Comparison of ENCODE assay signal across 1 cellular context in the genomic region with DNA sequence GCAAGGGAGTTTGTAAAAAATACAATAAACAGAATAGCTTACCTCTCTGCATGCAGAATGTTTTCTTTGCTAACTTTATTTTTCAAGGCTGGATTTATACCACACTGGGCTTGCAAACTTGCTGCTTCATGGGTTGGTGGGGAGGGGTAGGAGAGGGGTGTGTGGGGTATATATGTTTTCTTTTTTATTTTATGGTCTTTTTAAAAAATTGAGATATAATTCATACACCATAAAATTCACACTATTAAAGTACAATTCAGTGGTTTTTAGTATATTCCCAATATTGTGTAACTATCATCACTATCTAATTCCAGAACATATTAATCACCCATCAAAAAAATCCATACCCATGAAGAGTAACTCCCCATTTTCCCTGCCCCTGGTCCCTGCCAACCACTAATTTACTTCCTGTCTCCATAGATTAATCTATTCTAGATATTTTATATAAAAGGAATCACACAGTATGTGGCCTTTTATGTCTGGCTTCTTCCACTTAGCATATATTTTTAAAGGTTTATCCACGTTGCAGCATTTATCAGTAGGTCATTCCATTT.
TF ChIP-seq lines count a peak whose summit lies in the region.

No MANE protein-coding gene starts in this region.

TF ChIP-seq in HepG2, 621 proteins besides CTCF, POLR2A, EP300 and RAD21 (continued from another document):
- TF ChIP-seq HNRNPK (IDR thresholded peaks at IDR 0.05; ENCODE audit: low read depth, low read length, poor library complexity, severe bottlenecking) = peak; percentile 98
- TF ChIP-seq, protein P1, sequence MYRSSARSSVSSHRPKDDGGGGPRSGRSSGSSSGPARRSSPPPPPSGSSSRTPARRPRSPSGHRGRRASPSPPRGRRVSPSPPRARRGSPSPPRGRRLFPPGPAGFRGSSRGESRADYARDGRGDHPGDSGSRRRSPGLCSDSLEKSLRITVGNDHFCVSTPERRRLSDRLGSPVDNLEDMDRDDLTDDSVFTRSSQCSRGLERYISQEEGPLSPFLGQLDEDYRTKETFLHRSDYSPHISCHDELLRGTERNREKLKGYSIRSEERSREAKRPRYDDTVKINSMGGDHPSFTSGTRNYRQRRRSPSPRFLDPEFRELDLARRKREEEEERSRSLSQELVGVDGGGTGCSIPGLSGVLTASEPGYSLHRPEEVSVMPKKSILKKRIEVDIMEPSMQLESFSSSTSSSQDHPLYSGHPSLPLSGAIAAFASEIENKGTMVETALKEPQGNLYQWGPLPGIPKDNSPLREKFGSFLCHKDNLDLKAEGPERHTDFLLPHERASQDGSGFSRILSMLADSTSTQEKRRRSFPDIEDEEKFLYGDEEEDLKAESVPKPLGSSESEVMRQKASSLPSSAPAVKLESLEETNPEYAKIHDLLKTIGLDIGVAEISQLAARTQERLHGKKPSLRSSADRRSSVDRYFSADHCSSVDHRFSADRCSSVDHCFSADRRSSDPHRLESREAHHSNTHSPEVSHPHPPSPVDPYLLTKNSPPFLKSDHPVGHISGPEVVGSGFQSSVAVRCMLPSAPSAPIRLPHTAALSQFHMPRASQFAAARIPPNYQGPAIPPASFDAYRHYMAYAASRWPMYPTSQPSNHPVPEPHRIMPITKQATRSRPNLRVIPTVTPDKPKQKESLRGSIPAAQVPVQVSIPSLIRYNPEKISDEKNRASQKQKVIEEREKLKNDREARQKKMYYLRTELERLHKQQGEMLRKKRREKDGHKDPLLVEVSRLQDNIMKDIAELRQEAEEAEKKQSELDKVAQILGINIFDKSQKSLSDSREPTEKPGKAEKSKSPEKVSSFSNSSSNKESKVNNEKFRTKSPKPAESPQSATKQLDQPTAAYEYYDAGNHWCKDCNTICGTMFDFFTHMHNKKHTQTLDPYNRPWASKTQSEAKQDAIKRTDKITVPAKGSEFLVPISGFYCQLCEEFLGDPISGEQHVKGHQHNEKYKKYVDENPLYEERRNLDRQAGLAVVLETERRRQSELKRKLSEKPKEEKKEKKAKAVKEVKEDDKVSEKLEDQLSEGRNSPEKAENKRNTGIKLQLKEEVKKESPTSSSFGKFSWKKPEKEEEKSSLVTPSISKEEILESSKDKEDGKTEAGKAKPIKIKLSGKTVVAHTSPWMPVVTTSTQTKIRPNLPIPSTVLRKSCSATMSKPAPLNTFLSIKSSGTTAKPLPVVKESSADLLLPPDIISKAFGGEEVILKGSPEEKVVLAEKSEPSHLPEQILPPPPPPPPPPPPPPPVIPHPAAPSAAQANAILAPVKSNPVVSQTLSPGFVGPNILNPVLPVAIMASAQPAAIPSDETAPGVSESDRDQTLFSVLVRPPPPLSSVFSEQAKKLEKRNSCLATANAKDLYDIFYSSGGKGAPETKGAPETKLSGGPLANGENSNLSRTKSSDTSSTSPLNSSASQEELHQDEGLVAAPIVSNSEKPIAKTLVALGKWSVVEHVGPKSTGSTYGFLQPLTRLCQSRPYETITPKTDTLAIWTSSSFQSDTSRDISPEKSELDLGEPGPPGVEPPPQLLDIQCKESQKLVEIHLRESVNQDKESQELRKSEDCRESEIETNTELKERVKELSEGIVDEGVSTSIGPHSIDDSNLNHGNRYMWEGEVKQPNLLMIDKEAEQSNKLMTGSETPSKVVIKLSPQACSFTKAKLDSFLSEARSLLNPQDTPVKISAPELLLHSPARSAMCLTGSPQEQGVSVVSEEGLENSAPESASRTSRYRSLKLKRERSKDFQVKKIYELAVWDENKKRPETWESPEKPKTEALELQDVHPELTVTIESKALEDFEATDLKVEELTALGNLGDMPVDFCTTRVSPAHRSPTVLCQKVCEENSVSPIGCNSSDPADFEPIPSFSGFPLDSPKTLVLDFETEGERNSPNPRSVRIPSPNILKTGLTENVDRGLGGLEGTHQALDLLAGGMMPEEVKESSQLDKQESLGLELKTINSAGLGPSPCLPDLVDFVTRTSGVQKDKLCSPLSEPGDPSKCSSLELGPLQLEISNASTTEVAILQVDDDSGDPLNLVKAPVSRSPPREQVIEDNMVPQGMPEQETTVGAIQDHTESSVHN (CRISPR knock-in tag; IDR thresholded peaks at IDR 0.05) = no peak
TF ChIP-seq in HepG2: peak in this region for 1.
